Comparison of ENCODE assay signal across 8 cellular contexts in the genomic region with DNA sequence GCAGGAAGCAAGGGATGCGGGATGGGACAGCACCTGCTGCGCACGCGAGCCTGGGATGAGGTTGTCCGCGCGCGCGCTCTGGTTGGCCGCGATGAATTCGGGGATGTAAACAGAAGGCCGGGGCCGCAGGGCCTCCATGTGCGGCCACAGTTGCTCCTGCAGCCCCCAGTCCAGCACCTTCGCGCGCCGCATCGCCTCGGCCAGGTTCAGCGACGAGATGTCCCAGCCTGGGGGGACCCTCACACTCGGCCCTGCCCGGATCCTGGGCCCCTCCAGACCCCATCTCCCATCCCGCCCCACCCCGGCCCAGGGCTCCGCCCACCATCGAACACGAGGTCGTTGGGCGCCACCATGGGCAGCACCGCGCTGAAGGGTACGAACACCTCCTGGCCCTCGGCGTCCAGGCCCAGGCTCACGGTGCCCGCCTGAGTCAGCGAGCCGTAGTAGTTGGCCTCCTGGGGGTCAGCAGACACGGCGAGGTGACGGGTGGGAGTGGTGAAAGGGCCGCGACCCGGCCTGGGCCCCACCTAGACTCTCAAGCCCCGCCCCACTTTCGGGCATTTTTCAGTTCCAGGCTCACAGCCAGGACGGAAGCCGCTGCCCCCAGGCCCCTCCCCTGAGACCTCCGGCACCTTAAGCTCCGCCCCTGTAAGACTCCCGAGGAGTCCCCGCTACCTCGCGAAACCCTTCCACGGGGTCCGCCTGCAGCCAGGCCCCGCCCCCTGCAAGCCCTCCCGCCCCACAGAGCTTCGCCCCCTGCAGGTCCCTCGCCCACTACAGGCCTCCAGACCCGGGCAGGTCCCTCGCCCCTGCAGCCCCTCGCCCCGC. TPM values are rescaled to one million over a fixed set of nuclear protein-coding genes. Genes with fewer than 3 reads are reported as not detected.
DNase-seq lines count a peak whose midpoint lies in the region; ATAC-seq and TF ChIP-seq lines count a peak whose summit lies in the region.

No MANE protein-coding gene starts in this region.

- in situ Hi-C loops in HAP-1 (cut with MboI; ENCODE audit: low sequenced_read_pairs), result no loop called here

- TF ChIP-seq CTCF in WI38 (IDR thresholded peaks at IDR 0.05; ENCODE audit: low read depth, low read length), result no peak
- TF ChIP-seq CTCF in cardiac fibroblast (IDR thresholded peaks at IDR 0.05; ENCODE audit: low read depth, low read length), result no peak

- H3K9me3 ChIP-seq in HAP-1, result no peaks in the 10 kb centered on the region
- no peaks in the 10 kb centered on the region for H3K9me3 ChIP-seq in MG63

- H3K4me1 ChIP-seq in HAP-1, result peaks cover 21% of the 10 kb centered on the region

- peak overlapping the region; percentile 62 for H3K4me3 ChIP-seq in HAP-1
- peak overlapping the region; percentile 37 for H3K4me3 ChIP-seq in WI38 (ENCODE audit: low read depth, low read length)
- H3K4me3 ChIP-seq in cardiac fibroblast (replicated peaks in 1 of 2; ENCODE audit: low read depth in 2 of 2, low read length in 2 of 2), result peak overlapping the region; percentile 52 to 77
- no peak overlapping the region for H3K4me3 ChIP-seq in MG63

- ATAC-seq in left colon, result peak; percentile 57

- peaks cover 28% of the 10 kb centered on the region for H3K36me3 ChIP-seq in HAP-1 (replicated peaks)
- H3K36me3 ChIP-seq in MG63, result peaks cover 33% of the 10 kb centered on the region

- intact Hi-C loops in left colon (cut with DNase I, micrococcal nuclease), result no loop called here

- DNase-seq in DMS153 treated with DMSO at 0.1 percent for 48 hours (lab: John Stamatoyannopoulos, UW; ENCODE audit: unreplicated experiment) (peak; percentile 68), HAP-1 (ENCODE audit: low spot score in 2 of 2) (peak; percentile 85 to 98), NCI-H2029 (lab: John Stamatoyannopoulos, UW) (peak; percentile 69), cardiac fibroblast (ENCODE audit: low read depth in 2 of 2) (peak; percentile 84 to 96), left colon (peak; percentile 84 to 85), MG63 (no peak)
- peak in 2 of 3 experiments; percentile 60 to 63 for DNase-seq in stimulated activated CD4-positive, alpha-beta T cell treated with anti-CD3 and anti-CD28 coated beads, TNF-alpha, amount 100 ng/mL, for 4 hours (ENCODE audit: low read depth in 3 of 3)

- H3K27me3 ChIP-seq in HAP-1 (ENCODE audit: low read depth) (no peaks in the 10 kb centered on the region), MG63 (no peaks in the 10 kb centered on the region)

RNA-seq across cellular contexts. Expression of a gene that starts 1.1 kb away (rescaled TPM):
- total RNA-seq in left colon, result 10 to 100 TPM; 14.1 to 15.1 TPM
- 0.40 and 4.4 TPM in 2 replicates for total RNA-seq in MG63 (2014; rRNA removed; shearing (Covaris generic); ENCODE audit: low replicate concordance)

RNA-seq across cellular contexts. Expression of a gene that starts 17.7 kb away (rescaled TPM):
- total RNA-seq in left colon, result 10 to 100 TPM; 37.4 to 50.7 TPM
- 187 and 203 TPM in 2 replicates for total RNA-seq in MG63 (2014; rRNA removed; shearing (Covaris generic); ENCODE audit: low replicate concordance)

RNA-seq across cellular contexts. Expression of a gene that starts 39.4 kb away (rescaled TPM):
- 1 to 10 TPM in 1 of 2 donors, under 1 TPM in 1; 0.79 to 5.1 TPM for total RNA-seq in left colon
- not detected in 2 replicates for total RNA-seq in MG63 (2014; rRNA removed; shearing (Covaris generic); ENCODE audit: low replicate concordance)

RNA-seq across cellular contexts. Expression of a gene that starts 50.9 kb away (rescaled TPM):
- total RNA-seq in left colon, result 10 to 100 TPM; 32.2 to 87.6 TPM
- total RNA-seq in MG63 (2014; rRNA removed; shearing (Covaris generic); ENCODE audit: low replicate concordance), result 2.3 and 13.1 TPM in 2 replicates
